1 cellular context compared by ENCODE assay signal in the genomic region with DNA sequence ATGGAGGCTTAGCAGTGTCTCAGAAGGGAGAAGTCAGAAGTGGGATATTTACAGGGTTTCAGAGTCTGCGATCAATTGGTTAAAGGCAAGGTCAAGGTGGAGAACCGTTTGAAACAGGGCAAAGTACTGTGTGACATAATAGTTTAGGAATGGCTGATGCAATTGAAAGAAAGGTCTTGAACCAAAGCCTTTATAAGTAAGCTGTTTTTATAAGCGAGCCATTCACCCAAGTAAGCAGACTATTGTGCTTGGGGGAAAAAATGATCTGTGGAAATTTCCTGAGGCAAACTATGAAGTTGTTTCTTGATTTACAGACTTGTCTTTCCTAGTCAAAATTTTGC.
A peak's percentile ranks its signal among the peaks of the same experiment; 100 is the strongest.
TF ChIP-seq lines count a peak whose summit lies in the region.

No MANE protein-coding gene starts in this region.

TF ChIP-seq in HepG2, 621 proteins besides CTCF, POLR2A, EP300 and RAD21 (continued from another document):
- TF ChIP-seq, protein P1, sequence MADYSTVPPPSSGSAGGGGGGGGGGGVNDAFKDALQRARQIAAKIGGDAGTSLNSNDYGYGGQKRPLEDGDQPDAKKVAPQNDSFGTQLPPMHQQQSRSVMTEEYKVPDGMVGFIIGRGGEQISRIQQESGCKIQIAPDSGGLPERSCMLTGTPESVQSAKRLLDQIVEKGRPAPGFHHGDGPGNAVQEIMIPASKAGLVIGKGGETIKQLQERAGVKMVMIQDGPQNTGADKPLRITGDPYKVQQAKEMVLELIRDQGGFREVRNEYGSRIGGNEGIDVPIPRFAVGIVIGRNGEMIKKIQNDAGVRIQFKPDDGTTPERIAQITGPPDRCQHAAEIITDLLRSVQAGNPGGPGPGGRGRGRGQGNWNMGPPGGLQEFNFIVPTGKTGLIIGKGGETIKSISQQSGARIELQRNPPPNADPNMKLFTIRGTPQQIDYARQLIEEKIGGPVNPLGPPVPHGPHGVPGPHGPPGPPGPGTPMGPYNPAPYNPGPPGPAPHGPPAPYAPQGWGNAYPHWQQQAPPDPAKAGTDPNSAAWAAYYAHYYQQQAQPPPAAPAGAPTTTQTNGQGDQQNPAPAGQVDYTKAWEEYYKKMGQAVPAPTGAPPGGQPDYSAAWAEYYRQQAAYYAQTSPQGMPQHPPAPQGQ (CRISPR knock-in tag; IDR thresholded peaks at IDR 0.05; ENCODE audit: borderline replicate concordance) = no peak
- TF ChIP-seq RXRB (CRISPR knock-in tag; IDR thresholded peaks at IDR 0.05; ENCODE audit: borderline replicate concordance) (0 out of 2 replicates have a peak, but pooled peaks have one; percentile 13), HMG20A (CRISPR knock-in tag; IDR thresholded peaks at IDR 0.05; ENCODE audit: borderline replicate concordance) (0 out of 2 replicates have a peak, but pooled peaks have one; percentile 29), KDM6A (CRISPR knock-in tag; IDR thresholded peaks at IDR 0.05; ENCODE audit: low read depth) (no peak), CEBPG (CRISPR knock-in tag; IDR thresholded peaks at IDR 0.05) (peak; percentile 42), TRIM24 (CRISPR knock-in tag; IDR thresholded peaks at IDR 0.05) (no peak), ZFYVE20 (CRISPR knock-in tag; IDR thresholded peaks at IDR 0.05; ENCODE audit: borderline replicate concordance, low read depth) (no peak), HNF4A (CRISPR knock-in tag; IDR thresholded peaks at IDR 0.05) (peak; percentile 15; the same call in 1 of the 2 replicates), GATAD2A (CRISPR knock-in tag; IDR thresholded peaks at IDR 0.05) (peak; percentile 58)
- TF ChIP-seq, protein P2, sequence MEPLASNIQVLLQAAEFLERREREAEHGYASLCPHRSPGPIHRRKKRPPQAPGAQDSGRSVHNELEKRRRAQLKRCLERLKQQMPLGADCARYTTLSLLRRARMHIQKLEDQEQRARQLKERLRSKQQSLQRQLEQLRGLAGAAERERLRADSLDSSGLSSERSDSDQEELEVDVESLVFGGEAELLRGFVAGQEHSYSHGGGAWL (CRISPR knock-in tag; IDR thresholded peaks at IDR 0.05) = no peak
- TF ChIP-seq, protein P3, sequence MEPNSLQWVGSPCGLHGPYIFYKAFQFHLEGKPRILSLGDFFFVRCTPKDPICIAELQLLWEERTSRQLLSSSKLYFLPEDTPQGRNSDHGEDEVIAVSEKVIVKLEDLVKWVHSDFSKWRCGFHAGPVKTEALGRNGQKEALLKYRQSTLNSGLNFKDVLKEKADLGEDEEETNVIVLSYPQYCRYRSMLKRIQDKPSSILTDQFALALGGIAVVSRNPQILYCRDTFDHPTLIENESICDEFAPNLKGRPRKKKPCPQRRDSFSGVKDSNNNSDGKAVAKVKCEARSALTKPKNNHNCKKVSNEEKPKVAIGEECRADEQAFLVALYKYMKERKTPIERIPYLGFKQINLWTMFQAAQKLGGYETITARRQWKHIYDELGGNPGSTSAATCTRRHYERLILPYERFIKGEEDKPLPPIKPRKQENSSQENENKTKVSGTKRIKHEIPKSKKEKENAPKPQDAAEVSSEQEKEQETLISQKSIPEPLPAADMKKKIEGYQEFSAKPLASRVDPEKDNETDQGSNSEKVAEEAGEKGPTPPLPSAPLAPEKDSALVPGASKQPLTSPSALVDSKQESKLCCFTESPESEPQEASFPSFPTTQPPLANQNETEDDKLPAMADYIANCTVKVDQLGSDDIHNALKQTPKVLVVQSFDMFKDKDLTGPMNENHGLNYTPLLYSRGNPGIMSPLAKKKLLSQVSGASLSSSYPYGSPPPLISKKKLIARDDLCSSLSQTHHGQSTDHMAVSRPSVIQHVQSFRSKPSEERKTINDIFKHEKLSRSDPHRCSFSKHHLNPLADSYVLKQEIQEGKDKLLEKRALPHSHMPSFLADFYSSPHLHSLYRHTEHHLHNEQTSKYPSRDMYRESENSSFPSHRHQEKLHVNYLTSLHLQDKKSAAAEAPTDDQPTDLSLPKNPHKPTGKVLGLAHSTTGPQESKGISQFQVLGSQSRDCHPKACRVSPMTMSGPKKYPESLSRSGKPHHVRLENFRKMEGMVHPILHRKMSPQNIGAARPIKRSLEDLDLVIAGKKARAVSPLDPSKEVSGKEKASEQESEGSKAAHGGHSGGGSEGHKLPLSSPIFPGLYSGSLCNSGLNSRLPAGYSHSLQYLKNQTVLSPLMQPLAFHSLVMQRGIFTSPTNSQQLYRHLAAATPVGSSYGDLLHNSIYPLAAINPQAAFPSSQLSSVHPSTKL (CRISPR knock-in tag; IDR thresholded peaks at IDR 0.05) = 0 out of 2 replicates have a peak, but pooled peaks have one; percentile 21
- TF ChIP-seq, protein P4, sequence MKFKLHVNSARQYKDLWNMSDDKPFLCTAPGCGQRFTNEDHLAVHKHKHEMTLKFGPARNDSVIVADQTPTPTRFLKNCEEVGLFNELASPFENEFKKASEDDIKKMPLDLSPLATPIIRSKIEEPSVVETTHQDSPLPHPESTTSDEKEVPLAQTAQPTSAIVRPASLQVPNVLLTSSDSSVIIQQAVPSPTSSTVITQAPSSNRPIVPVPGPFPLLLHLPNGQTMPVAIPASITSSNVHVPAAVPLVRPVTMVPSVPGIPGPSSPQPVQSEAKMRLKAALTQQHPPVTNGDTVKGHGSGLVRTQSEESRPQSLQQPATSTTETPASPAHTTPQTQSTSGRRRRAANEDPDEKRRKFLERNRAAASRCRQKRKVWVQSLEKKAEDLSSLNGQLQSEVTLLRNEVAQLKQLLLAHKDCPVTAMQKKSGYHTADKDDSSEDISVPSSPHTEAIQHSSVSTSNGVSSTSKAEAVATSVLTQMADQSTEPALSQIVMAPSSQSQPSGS (CRISPR knock-in tag; IDR thresholded peaks at IDR 0.05) = 0 out of 2 replicates have a peak, but pooled peaks have one; percentile 41
